28 cellular contexts compared by ENCODE assay signal in the genomic region with DNA sequence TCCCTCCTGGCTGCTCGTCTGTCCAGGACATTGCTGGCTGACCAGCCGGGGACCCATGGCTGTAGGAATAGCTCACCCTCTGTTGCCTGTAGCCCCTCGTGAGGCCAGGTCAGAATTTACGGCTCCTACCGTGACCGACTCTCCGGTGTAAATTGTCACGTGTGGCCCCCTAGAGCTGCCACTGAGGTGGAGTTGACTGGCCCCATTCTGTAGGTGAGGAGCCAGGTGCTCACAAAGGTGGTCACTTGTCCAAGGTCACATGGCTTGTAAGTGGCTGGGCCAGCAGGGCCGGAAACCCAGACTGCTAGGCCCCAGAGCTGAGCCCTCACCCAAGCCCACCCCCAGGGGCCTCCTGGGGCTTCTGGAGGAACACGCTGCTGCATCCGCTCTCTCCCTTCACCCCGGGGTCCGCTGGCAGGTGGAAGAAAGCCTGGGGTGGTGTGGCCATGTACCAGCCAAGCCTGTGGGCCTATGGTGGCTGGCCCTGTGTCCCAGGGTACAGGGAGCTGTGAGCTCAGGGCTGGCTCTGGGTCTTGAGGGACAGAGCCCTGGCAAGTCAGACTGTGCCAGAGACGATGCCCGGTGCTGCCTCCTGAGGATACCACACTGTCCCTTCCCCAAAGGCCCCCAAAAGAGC.
DNase-seq lines count a peak whose midpoint lies in the region; ATAC-seq and TF ChIP-seq lines count a peak whose summit lies in the region.
"Had no signal": no experiment of that assay in that cellular context is flagged by ENCODE, and none has a peak within 500 bp of the region (broad histone marks: within the 10 kb centered on the region; RNA-seq: fewer than 3 reads in every experiment).

No MANE protein-coding gene starts in this region.

- TF ChIP-seq CTCF in WTC11 (IDR thresholded peaks at IDR 0.05) (no peak), glutamatergic neuron (IDR thresholded peaks at IDR 0.05; ENCODE audit: partially characterized antibody, unreplicated experiment) (no peak), spleen (IDR thresholded peaks at IDR 0.05 in 8 of 11, conservative IDR thresholded peaks at IDR 0.05 in 3 of 11) (no peak)

- ATAC-seq in WTC11 (no peak), HG03354 (IDR thresholded peaks at IDR 0.05; ENCODE audit: poor library complexity, severe bottlenecking, unreplicated experiment) (no peak)
- ATAC-seq: effector memory CD8-positive, alpha-beta T cell; heart left ventricle; left colon had no signal

- no peaks in the 10 kb centered on the region for H3K27me3 Mint-ChIP-seq in activated naive CD4-positive, alpha-beta T cell treated with anti-CD3 and anti-CD28 coated beads, Interleukin-2, amount 50 U/mL, for 24 hours
- H3K27me3 Mint-ChIP-seq in WTC11 (ENCODE audit: low read depth) (no peaks in the 10 kb centered on the region), glutamatergic neuron (ENCODE audit: unreplicated experiment) (peaks cover 4% of the 10 kb centered on the region)
- H3K27me3 Mint-ChIP-seq: effector memory CD8-positive, alpha-beta T cell; memory B cell; stimulated activated naive CD8-positive, alpha-beta T cell treated with anti-CD3 and anti-CD28 coated beads, Interleukin-15, Interleukin-2, amounts not matched to agents 100 ng/mL and 50 ng/mL, for 24 hours had no signal

- H3K9me3 ChIP-seq in spleen: no peaks in the 10 kb centered on the region
- H3K9me3 ChIP-seq: heart left ventricle, psoas muscle, SJSA1, tibial nerve had no signal

- no peaks in the 10 kb centered on the region for H3K36me3 Mint-ChIP-seq in activated naive CD4-positive, alpha-beta T cell treated with anti-CD3 and anti-CD28 coated beads, Interleukin-2, amount 50 U/mL, for 24 hours
- no peaks in the 10 kb centered on the region for H3K36me3 Mint-ChIP-seq in WTC11
- H3K36me3 Mint-ChIP-seq in glutamatergic neuron (ENCODE audit: unreplicated experiment): no peaks in the 10 kb centered on the region

- CTCF ChIA-PET in WTC11 (lab: Charles Lee): interaction anchor here (1.2 to 3.2 kb wide), 4 partner anchors 13 to 123 kb away, joined by 3 to 13 read pairs (median 8); no protein-coding TSS in a partner anchor

- peaks cover 0 to 4% (median 0%) of the 10 kb centered on the region in 6 donors for H3K36me3 ChIP-seq in spleen
- H3K36me3 ChIP-seq: brain microvascular endothelial cell, heart left ventricle, SJSA1, tibial nerve had no signal

- no peak for DNase-seq in activated naive CD4-positive, alpha-beta T cell treated with anti-CD3 and anti-CD28 coated beads, Interleukin-2, amount 50 U/mL, for 16 hours
- DNase-seq in WTC11 (ENCODE audit: low spot score): no peak
- peak; percentile 12 for DNase-seq in glutamatergic neuron
- peak; percentile 71 for DNase-seq in spleen
- no peak for DNase-seq in DMS153 treated with DMSO at 0.1 percent for 48 hours (lab: John Stamatoyannopoulos, UW; ENCODE audit: unreplicated experiment)
- no peak for DNase-seq in foreskin melanocyte
- DNase-seq: activated CD4-positive, alpha-beta T cell treated with anti-CD3 and anti-CD28 coated beads, Interleukin-2, amount 50 U/mL, for 48 hours; activated CD4-positive, CD25-positive, alpha-beta regulatory T cell; activated CD8-positive, alpha-beta memory T cell treated with anti-CD3 and anti-CD28 coated beads, Interleukin-2, amount 50 U/mL, for 48 hours; brain microvascular endothelial cell; DND-41; effector memory CD8-positive, alpha-beta T cell; erythroblast; left colon; NCI-H1417 treated with DMSO at 0.1 percent for 48 hours; NCI-H2081; NCI-H446 treated with DMSO at 0.1 percent for 48 hours; NCI-H82; psoas muscle; T-helper 1 cell had no signal

- 91 to 94% (median 91%) methylated on average over 7 to 15 of the region's 15 CpGs for WGBS in spleen, 5 donors

- no peaks in the 10 kb centered on the region for H3K9me3 Mint-ChIP-seq in activated naive CD4-positive, alpha-beta T cell treated with anti-CD3 and anti-CD28 coated beads, Interleukin-2, amount 50 U/mL, for 24 hours
- H3K9me3 Mint-ChIP-seq in WTC11 (no peaks in the 10 kb centered on the region), glutamatergic neuron (ENCODE audit: unreplicated experiment) (peaks cover 14% of the 10 kb centered on the region)
- H3K9me3 Mint-ChIP-seq: effector memory CD8-positive, alpha-beta T cell; memory B cell; stimulated activated naive CD8-positive, alpha-beta T cell treated with anti-CD3 and anti-CD28 coated beads, Interleukin-15, Interleukin-2, amounts not matched to agents 100 ng/mL and 50 ng/mL, for 24 hours had no signal

- no peak for TF ChIP-seq POLR2A in spleen (IDR thresholded peaks at IDR 0.05)

- peak overlapping the region; percentile 30 for H3K27ac Mint-ChIP-seq in activated naive CD4-positive, alpha-beta T cell treated with anti-CD3 and anti-CD28 coated beads, Interleukin-2, amount 50 U/mL, for 24 hours
- H3K27ac Mint-ChIP-seq in WTC11 (peak overlapping the region; percentile 70; the same call in 1 of the 2 replicates), glutamatergic neuron (ENCODE audit: unreplicated experiment) (no peak overlapping the region)
- H3K27ac Mint-ChIP-seq: memory B cell had no signal

- no peaks in the 10 kb centered on the region for H3K27me3 ChIP-seq in spleen (replicated peaks in 1 of 7)
- H3K27me3 ChIP-seq: brain microvascular endothelial cell, heart left ventricle, SJSA1, tibial nerve had no signal

- peaks cover 78% of the 10 kb centered on the region for H3K4me1 Mint-ChIP-seq in activated naive CD4-positive, alpha-beta T cell treated with anti-CD3 and anti-CD28 coated beads, Interleukin-2, amount 50 U/mL, for 24 hours
- H3K4me1 Mint-ChIP-seq in WTC11 (peaks cover 16% of the 10 kb centered on the region), glutamatergic neuron (ENCODE audit: low read depth, unreplicated experiment) (peaks cover 28% of the 10 kb centered on the region)

- no peak overlapping the region for H3K4me3 Mint-ChIP-seq in activated naive CD4-positive, alpha-beta T cell treated with anti-CD3 and anti-CD28 coated beads, Interleukin-2, amount 50 U/mL, for 24 hours
- H3K4me3 Mint-ChIP-seq in WTC11 (no peak overlapping the region), glutamatergic neuron (ENCODE audit: unreplicated experiment) (no peak overlapping the region)
- H3K4me3 Mint-ChIP-seq: memory B cell; stimulated activated naive CD8-positive, alpha-beta T cell treated with anti-CD3 and anti-CD28 coated beads, Interleukin-15, Interleukin-2, amounts not matched to agents 100 ng/mL and 50 ng/mL, for 24 hours had no signal

- intact Hi-C loops in spleen (cut with DNase I; ENCODE audit: low total_unique reads): no loop called here

- peak overlapping the region in 2 of 8 donors; percentile 2 to 95 for H3K27ac ChIP-seq in spleen
- H3K27ac ChIP-seq: brain microvascular endothelial cell, KMS-11, psoas muscle, SJSA1, tibial nerve had no signal

- no peak overlapping the region for H3K4me3 ChIP-seq in spleen
- H3K4me3 ChIP-seq: heart left ventricle, psoas muscle, SJSA1, tibial nerve had no signal

- peaks cover 28 to 69% (median 44%) of the 10 kb centered on the region in 6 donors for H3K4me1 ChIP-seq in spleen
- H3K4me1 ChIP-seq: SJSA1 had no signal

- POLR2A ChIA-PET in WTC11 (lab: Charles Lee): no interaction called here

TF ChIP-seq in WTC11, 78 proteins besides CTCF, POLR2A, EP300 and RAD21:
- no peak for TF ChIP-seq EMX1 (CRISPR knock-in tag; IDR thresholded peaks at IDR 0.05)
- no peak for TF ChIP-seq FOXK1 (CRISPR knock-in tag; IDR thresholded peaks at IDR 0.05)
- no peak for TF ChIP-seq MXD4 (CRISPR knock-in tag; IDR thresholded peaks at IDR 0.05; ENCODE audit: borderline replicate concordance)
- TF ChIP-seq JAZF1 (CRISPR knock-in tag; IDR thresholded peaks at IDR 0.05): no peak
- TF ChIP-seq FOXP1 (CRISPR knock-in tag; IDR thresholded peaks at IDR 0.05; ENCODE audit: borderline replicate concordance): no peak
- TF ChIP-seq, protein P1, sequence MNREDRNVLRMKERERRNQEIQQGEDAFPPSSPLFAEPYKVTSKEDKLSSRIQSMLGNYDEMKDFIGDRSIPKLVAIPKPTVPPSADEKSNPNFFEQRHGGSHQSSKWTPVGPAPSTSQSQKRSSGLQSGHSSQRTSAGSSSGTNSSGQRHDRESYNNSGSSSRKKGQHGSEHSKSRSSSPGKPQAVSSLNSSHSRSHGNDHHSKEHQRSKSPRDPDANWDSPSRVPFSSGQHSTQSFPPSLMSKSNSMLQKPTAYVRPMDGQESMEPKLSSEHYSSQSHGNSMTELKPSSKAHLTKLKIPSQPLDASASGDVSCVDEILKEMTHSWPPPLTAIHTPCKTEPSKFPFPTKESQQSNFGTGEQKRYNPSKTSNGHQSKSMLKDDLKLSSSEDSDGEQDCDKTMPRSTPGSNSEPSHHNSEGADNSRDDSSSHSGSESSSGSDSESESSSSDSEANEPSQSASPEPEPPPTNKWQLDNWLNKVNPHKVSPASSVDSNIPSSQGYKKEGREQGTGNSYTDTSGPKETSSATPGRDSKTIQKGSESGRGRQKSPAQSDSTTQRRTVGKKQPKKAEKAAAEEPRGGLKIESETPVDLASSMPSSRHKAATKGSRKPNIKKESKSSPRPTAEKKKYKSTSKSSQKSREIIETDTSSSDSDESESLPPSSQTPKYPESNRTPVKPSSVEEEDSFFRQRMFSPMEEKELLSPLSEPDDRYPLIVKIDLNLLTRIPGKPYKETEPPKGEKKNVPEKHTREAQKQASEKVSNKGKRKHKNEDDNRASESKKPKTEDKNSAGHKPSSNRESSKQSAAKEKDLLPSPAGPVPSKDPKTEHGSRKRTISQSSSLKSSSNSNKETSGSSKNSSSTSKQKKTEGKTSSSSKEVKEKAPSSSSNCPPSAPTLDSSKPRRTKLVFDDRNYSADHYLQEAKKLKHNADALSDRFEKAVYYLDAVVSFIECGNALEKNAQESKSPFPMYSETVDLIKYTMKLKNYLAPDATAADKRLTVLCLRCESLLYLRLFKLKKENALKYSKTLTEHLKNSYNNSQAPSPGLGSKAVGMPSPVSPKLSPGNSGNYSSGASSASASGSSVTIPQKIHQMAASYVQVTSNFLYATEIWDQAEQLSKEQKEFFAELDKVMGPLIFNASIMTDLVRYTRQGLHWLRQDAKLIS (CRISPR knock-in tag; IDR thresholded peaks at IDR 0.05; ENCODE audit: borderline replicate concordance): no peak

Comparison
In these comparisons a context has a peak if more than half of its experiments do, and no peak if none do; other contexts are left out.
1. DNase-seq: peak in glutamatergic neuron (single experiment) and spleen (single experiment); none in activated naive CD4-positive, alpha-beta T cell treated with anti-CD3 and anti-CD28 coated beads, Interleukin-2, amount 50 U/mL, for 16 hours (single experiment), WTC11 (single experiment), DMS153 treated with DMSO at 0.1 percent for 48 hours (single experiment) and foreskin melanocyte (single experiment).